In genomic region chr12:80373666-80374065, GRCh38 we compare ENCODE assay signal across 14 cellular contexts.
DNase-seq lines count a peak whose midpoint lies in the region; ATAC-seq lines count a peak whose summit lies in the region.
"Had no signal": no experiment of that assay in that cellular context is flagged by ENCODE, and none has a peak within 500 bp of the region (broad histone marks: within the 10 kb centered on the region; RNA-seq: fewer than 3 reads in every experiment).

No MANE protein-coding gene starts in this region.

- ATAC-seq in HG03135 (IDR thresholded peaks at IDR 0.05; ENCODE audit: unreplicated experiment): no peak

- DNase-seq in COLO668 (lab: John Stamatoyannopoulos, UW; ENCODE audit: unreplicated experiment): peak; percentile 19
- peak; percentile 77 for DNase-seq in DMS53 (lab: John Stamatoyannopoulos, UW)
- peak; percentile 81 for DNase-seq in NCI-H1105 treated with DMSO at 0.1 percent for 48 hours (lab: John Stamatoyannopoulos, UW)
- DNase-seq in OCI-M1 (lab: John Stamatoyannopoulos, UW): peak; percentile 64
- DNase-seq in dedifferentiated amniotic fluid mesenchymal stem cell (ENCODE audit: extremely low spot score): no peak
- no peak for DNase-seq in amygdala (lab: John Stamatoyannopoulos, UW)
- DNase-seq: Caco-2, GF-D8, MG63, NCI-H1092 treated with DMSO at 0.1 percent for 48 hours, NCI-H1930, NCI-H524 treated with DMSO at 0.1 percent for 48 hours, PC-9 had no signal

Comparison
In these comparisons a context has a peak if more than half of its experiments do, and no peak if none do; other contexts are left out.
1. DNase-seq: peak in COLO668 (single experiment), DMS53 (single experiment), NCI-H1105 treated with DMSO at 0.1 percent for 48 hours (single experiment) and OCI-M1 (single experiment); none in dedifferentiated amniotic fluid mesenchymal stem cell (single experiment) and amygdala (0 of 56).